3 cellular contexts compared by ENCODE assay signal in the genomic region with DNA sequence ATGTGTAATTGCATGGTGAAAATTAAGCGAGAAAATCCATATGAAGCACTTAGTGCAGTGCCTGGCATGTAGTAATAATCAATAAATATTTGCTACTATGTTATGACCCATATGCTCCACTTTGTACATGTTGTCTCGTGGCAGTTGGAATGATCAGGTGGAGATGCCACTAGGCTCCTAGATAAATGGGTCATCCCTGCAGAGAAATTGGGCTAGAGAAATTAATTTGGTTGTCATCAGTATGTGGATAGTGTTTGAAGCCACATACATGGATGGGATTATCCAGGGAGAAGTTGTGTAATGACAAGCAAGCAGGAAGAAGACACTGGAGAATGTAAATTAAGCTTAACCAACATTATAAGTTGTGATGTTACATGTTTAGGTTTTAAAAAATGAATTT.
"Had no signal": no experiment of that assay in that cellular context is flagged by ENCODE, and none has a peak within 500 bp of the region (broad histone marks: within the 10 kb centered on the region; RNA-seq: fewer than 3 reads in every experiment).

No MANE protein-coding gene starts in this region.

- ATAC-seq: GM12878 had no signal

- DNase-seq: GDM1, GF-D8 had no signal
